In genomic region chr3:71514621-71515020, GRCh38 we compare ENCODE assay signal across 3 cellular contexts.
TF ChIP-seq lines count a peak whose summit lies in the region.

No MANE protein-coding gene starts in this region.

TF ChIP-seq in SK-N-SH, 30 proteins besides CTCF, POLR2A, EP300 and RAD21:
- TF ChIP-seq ZBTB33 (IDR thresholded peaks at IDR 0.05; ENCODE audit: borderline replicate concordance, low read depth) (no peak), TAF1 (IDR thresholded peaks at IDR 0.05; ENCODE audit: borderline replicate concordance, low read depth, low read length) (no peak), SMC3 (IDR thresholded peaks at IDR 0.05; ENCODE audit: low read depth, low read length) (no peak), USF1 (IDR thresholded peaks at IDR 0.05; ENCODE audit: borderline replicate concordance, low read depth) (no peak), RFX5 (IDR thresholded peaks at IDR 0.05; ENCODE audit: low read length) (no peak), JUND (IDR thresholded peaks at IDR 0.05) (no peak), PBX3 (IDR thresholded peaks at IDR 0.05) (no peak), CHD2 (IDR thresholded peaks at IDR 0.05; ENCODE audit: low read length, partially characterized antibody) (no peak), FOXJ3 (CRISPR knock-in tag; IDR thresholded peaks at IDR 0.05) (no peak), ELF1 (IDR thresholded peaks at IDR 0.05) (no peak), RCOR1 (IDR thresholded peaks at IDR 0.05; ENCODE audit: low read length) (no peak), POLR2AphosphoS5 (IDR thresholded peaks at IDR 0.05; ENCODE audit: low read depth, low read length) (no peak), IRF3 (IDR thresholded peaks at IDR 0.05; ENCODE audit: low read depth, low read length) (no peak)
TF ChIP-seq in SK-N-SH: peak in this region for 0.

TF ChIP-seq in SK-N-SH treated with all-trans-retinoic acid at 6 μM for 48 hours, 23 proteins besides CTCF, POLR2A, EP300 and RAD21 (continued from another document):
- TF ChIP-seq ESRRG (CRISPR knock-in tag; IDR thresholded peaks at IDR 0.05) (no peak), BACH2 (CRISPR knock-in tag; IDR thresholded peaks at IDR 0.05; ENCODE audit: borderline replicate concordance) (no peak), POU6F1 (CRISPR knock-in tag; IDR thresholded peaks at IDR 0.05; ENCODE audit: borderline replicate concordance, low read depth) (no peak), ZC3H10 (CRISPR knock-in tag; IDR thresholded peaks at IDR 0.05) (no peak), ZNF8 (CRISPR knock-in tag; IDR thresholded peaks at IDR 0.05) (no peak), CREB5 (CRISPR knock-in tag; IDR thresholded peaks at IDR 0.05; ENCODE audit: low read depth) (no peak), TSHZ2 (CRISPR knock-in tag; IDR thresholded peaks at IDR 0.05) (no peak), PATZ1 (CRISPR knock-in tag; IDR thresholded peaks at IDR 0.05; ENCODE audit: borderline replicate concordance) (no peak), GLIS3 (CRISPR knock-in tag; IDR thresholded peaks at IDR 0.05) (no peak), ZFP30 (CRISPR knock-in tag; IDR thresholded peaks at IDR 0.05) (no peak), ZNF70 (CRISPR knock-in tag; IDR thresholded peaks at IDR 0.05) (no peak), OSR1 (CRISPR knock-in tag; IDR thresholded peaks at IDR 0.05) (no peak), ZFP3 (CRISPR knock-in tag; IDR thresholded peaks at IDR 0.05) (no peak), PPARA (CRISPR knock-in tag; IDR thresholded peaks at IDR 0.05; ENCODE audit: borderline replicate concordance) (no peak)

TF ChIP-seq in HepG2, 621 proteins besides CTCF, POLR2A, EP300 and RAD21:
- TF ChIP-seq ZNF451 (CRISPR knock-in tag; IDR thresholded peaks at IDR 0.05) = no peak
- no peak for TF ChIP-seq RNF219 (CRISPR knock-in tag; IDR thresholded peaks at IDR 0.05)
- TF ChIP-seq REPIN1 (CRISPR knock-in tag; IDR thresholded peaks at IDR 0.05; ENCODE audit: borderline replicate concordance, low read depth) = no peak
- no peak for TF ChIP-seq ZNF576 (CRISPR knock-in tag; IDR thresholded peaks at IDR 0.05)
- no peak for TF ChIP-seq ZNF687 (CRISPR knock-in tag; IDR thresholded peaks at IDR 0.05)
- no peak for TF ChIP-seq MBD4 (IDR thresholded peaks at IDR 0.05; ENCODE audit: borderline replicate concordance, low read length)
- TF ChIP-seq TP53 (CRISPR knock-in tag; conservative IDR thresholded peaks at IDR 0.05) = no peak
- TF ChIP-seq ZNF331 (CRISPR knock-in tag; IDR thresholded peaks at IDR 0.05) = no peak
- no peak for TF ChIP-seq ZNF607 (CRISPR knock-in tag; IDR thresholded peaks at IDR 0.05; ENCODE audit: borderline replicate concordance)
- no peak for TF ChIP-seq PAF1 (CRISPR knock-in tag; IDR thresholded peaks at IDR 0.05)
- no peak for TF ChIP-seq LRRFIP1 (CRISPR knock-in tag; conservative IDR thresholded peaks at IDR 0.05)
TF ChIP-seq in HepG2: peak in this region for 0.
